In the genomic region with DNA sequence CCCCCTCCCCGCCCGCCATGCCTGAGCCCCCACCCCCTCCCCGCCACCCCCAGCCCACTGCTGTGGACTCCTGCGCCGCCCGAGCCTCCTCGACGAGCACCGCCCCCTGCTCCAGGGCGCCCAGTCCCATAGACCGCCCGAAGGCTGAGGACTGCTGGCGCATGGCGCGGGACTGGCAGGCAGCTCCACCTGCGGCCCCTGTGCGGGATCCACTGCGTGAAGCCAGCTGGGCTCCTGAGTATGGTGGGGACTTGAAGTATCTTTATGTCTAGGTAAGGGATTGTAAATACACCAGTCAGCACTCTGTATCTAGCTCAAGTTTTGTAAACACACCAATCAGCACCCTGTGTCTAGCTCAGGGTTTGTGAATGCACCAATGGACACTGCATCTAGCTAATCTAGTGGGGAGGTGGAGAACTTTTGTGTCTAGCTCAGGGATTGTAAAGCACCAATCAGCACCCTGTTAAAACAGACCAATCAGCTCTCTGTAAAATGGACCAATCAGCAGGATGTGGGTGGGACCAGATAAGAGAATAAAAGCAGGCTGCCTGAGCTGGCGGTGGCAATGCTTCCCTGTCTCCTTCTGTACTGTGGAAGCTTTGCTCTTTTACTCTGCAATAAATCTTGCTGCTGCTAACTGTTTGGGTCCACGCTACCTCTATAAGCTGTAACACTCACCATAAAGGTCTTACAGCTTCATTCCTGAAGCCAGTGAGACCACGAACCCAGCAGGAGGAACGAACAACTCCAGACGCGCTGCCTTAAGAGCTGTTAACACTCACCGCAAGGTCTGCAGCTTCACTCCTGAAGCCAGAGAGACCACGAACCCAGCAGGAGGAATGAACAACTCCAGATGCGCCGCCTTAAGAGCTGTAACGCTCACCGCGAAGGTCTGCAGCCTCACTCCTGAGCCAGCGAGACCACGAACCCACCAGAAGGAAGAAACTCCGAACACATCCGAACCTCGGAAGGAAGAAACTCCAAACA, we compare ENCODE assay signal across 8 cellular contexts.
A peak's percentile ranks its signal among the peaks of the same experiment; 100 is the strongest.
DNase-seq lines count a peak whose midpoint lies in the region; ATAC-seq and TF ChIP-seq lines count a peak whose summit lies in the region.
"Not testable (repeated sequence)": the region's sequence is repeated elsewhere in the genome, so short reads cannot be mapped to it uniquely, and the experiment has no call there.

No MANE protein-coding gene starts in this region.

- H4K20me1 ChIP-seq in smooth muscle cell (ENCODE audit: low read depth): not testable (repeated sequence)

- in situ Hi-C loops in HAP-1 (cut with MboI; ENCODE audit: low sequenced_read_pairs): not testable (repeated sequence)

- ATAC-seq in lower lobe of right lung: not testable (repeated sequence)

- H3K27ac Mint-ChIP-seq in activated T-helper 2 cell treated with anti-CD3 and anti-CD28 coated beads, Interferon-gamma antibody, Interleukin-2, Interleukin-4, amounts not matched to agents 10 μg/mL and 5 μg/mL and 100 μg/mL, durations not matched to agents 14 hours and 24 hours and 36 hours; endothelial cell (ENCODE audit: unreplicated experiment): not testable (repeated sequence)

- not testable (repeated sequence) for H3K36me3 ChIP-seq in HAP-1 (replicated peaks); SK-N-MC (ENCODE audit: insufficient read depth, low read length); lower lobe of right lung; smooth muscle cell (ENCODE audit: low read depth)

- DNase-seq in AG04450 (ENCODE audit: low read depth, low spot score); SK-N-MC (ENCODE audit: low read depth, low spot score); smooth muscle cell (lab: John Stamatoyannopoulos, UW; ENCODE audit: unreplicated experiment): not testable (repeated sequence)
- DNase-seq in HAP-1 (ENCODE audit: low spot score in 2 of 2) (peak in 1 of 2 experiments; percentile 43), NCI-H146 treated with DMSO at 0.1 percent for 48 hours (lab: John Stamatoyannopoulos, UW; ENCODE audit: unreplicated experiment) (peak; percentile 5), endothelial cell (ENCODE audit: low spot score) (peak; percentile 30), lower lobe of right lung (peak; percentile 42)
- DNase-seq in activated T-helper 2 cell treated with anti-CD3 and anti-CD28 coated beads, Interferon-gamma antibody, Interleukin-2, Interleukin-4, amounts not matched to agents 10 μg/mL and 5 μg/mL and 100 μg/mL, durations not matched to agents 14 hours and 24 hours and 36 hours (ENCODE audit: low spot score): peak; percentile 11

- H3K4me1 Mint-ChIP-seq in activated T-helper 2 cell treated with anti-CD3 and anti-CD28 coated beads, Interferon-gamma antibody, Interleukin-2, Interleukin-4, amounts not matched to agents 10 μg/mL and 5 μg/mL and 100 μg/mL, durations not matched to agents 14 hours and 24 hours and 36 hours (ENCODE audit: low read depth); endothelial cell (ENCODE audit: unreplicated experiment): not testable (repeated sequence)

- H3K4me3 Mint-ChIP-seq in activated T-helper 2 cell treated with anti-CD3 and anti-CD28 coated beads, Interferon-gamma antibody, Interleukin-2, Interleukin-4, amounts not matched to agents 10 μg/mL and 5 μg/mL and 100 μg/mL, durations not matched to agents 14 hours and 24 hours and 36 hours (ENCODE audit: low read depth): peak overlapping the region; percentile 77
- peak overlapping the region; percentile 66 for H3K4me3 Mint-ChIP-seq in endothelial cell (ENCODE audit: unreplicated experiment)

- H2AFZ ChIP-seq in smooth muscle cell (ENCODE audit: low read depth): not testable (repeated sequence)

- H3K9ac ChIP-seq in SK-N-MC (ENCODE audit: insufficient read length); smooth muscle cell (ENCODE audit: low read depth): not testable (repeated sequence)

- H3K79me2 ChIP-seq in smooth muscle cell (ENCODE audit: low read depth): not testable (repeated sequence)

- H3K9me3 Mint-ChIP-seq in activated T-helper 2 cell treated with anti-CD3 and anti-CD28 coated beads, Interferon-gamma antibody, Interleukin-2, Interleukin-4, amounts not matched to agents 10 μg/mL and 5 μg/mL and 100 μg/mL, durations not matched to agents 14 hours and 24 hours and 36 hours; endothelial cell (ENCODE audit: unreplicated experiment): not testable (repeated sequence)

- H3K4me2 ChIP-seq in smooth muscle cell: peak overlapping the region; percentile 79

- intact Hi-C loops in activated T-helper 2 cell treated with anti-CD3 and anti-CD28 coated beads, Interferon-gamma antibody, Interleukin-2, Interleukin-4, amounts not matched to agents 10 μg/mL and 5 μg/mL and 100 μg/mL, durations not matched to agents 14 hours and 24 hours and 36 hours (cut with micrococcal nuclease); lower lobe of right lung (cut with DNase I): not testable (repeated sequence)

- POLR2A ChIA-PET in AG04450 (lab: Yijun Ruan, JAX): not testable (repeated sequence)

- 62% methylated on average over 29 of the region's 36 CpGs for WGBS in smooth muscle cell (ENCODE audit: low lambda C conversion rate)

- CTCF ChIA-PET in AG04450 (lab: Charles Lee): not testable (repeated sequence)

- H3F3A ChIP-seq in smooth muscle cell (ENCODE audit: low read depth): not testable (repeated sequence)

- not testable (repeated sequence) for H3K27ac ChIP-seq in AG04450 (ENCODE audit: low read depth, low read length); SK-N-MC; lower lobe of right lung; smooth muscle cell (ENCODE audit: low read depth)

- peaks cover 56% of the 10 kb centered on the region for H3K27me3 Mint-ChIP-seq in activated T-helper 2 cell treated with anti-CD3 and anti-CD28 coated beads, Interferon-gamma antibody, Interleukin-2, Interleukin-4, amounts not matched to agents 10 μg/mL and 5 μg/mL and 100 μg/mL, durations not matched to agents 14 hours and 24 hours and 36 hours (ENCODE audit: low read depth)
- not testable (repeated sequence) for H3K27me3 Mint-ChIP-seq in endothelial cell (ENCODE audit: unreplicated experiment)

- H3K4me3 ChIP-seq in AG04450 (ENCODE audit: low read depth, low read length) (peak overlapping the region; percentile 7; the same call in 1 of the 2 replicates), HAP-1 (peak overlapping the region; percentile 18), SK-N-MC (peak overlapping the region; percentile 37), smooth muscle cell (peak overlapping the region; percentile 46)
- H3K4me3 ChIP-seq in lower lobe of right lung: not testable (repeated sequence)

- H3K27me3 ChIP-seq in AG04450 (ENCODE audit: control insufficient read depth, insufficient read depth, low read length): peaks cover 11% of the 10 kb centered on the region
- not testable (repeated sequence) for H3K27me3 ChIP-seq in HAP-1 (ENCODE audit: low read depth); smooth muscle cell (ENCODE audit: low read depth)
- H3K27me3 ChIP-seq in lower lobe of right lung (ENCODE audit: low read depth): peaks cover 33% of the 10 kb centered on the region

- not testable (repeated sequence) for H3K9me3 ChIP-seq in AG04450 (ENCODE audit: control insufficient read depth, insufficient read depth, low read length); HAP-1; SK-N-MC (ENCODE audit: low read depth, low read length); lower lobe of right lung; smooth muscle cell (replicated peaks; ENCODE audit: low read depth)

- not testable (repeated sequence) for H3K4me1 ChIP-seq in HAP-1; lower lobe of right lung; smooth muscle cell (ENCODE audit: low read depth)

- H3K36me3 Mint-ChIP-seq in activated T-helper 2 cell treated with anti-CD3 and anti-CD28 coated beads, Interferon-gamma antibody, Interleukin-2, Interleukin-4, amounts not matched to agents 10 μg/mL and 5 μg/mL and 100 μg/mL, durations not matched to agents 14 hours and 24 hours and 36 hours (ENCODE audit: low read depth); endothelial cell (ENCODE audit: low read depth, unreplicated experiment): not testable (repeated sequence)

- TF ChIP-seq CTCF in AG04450 (IDR thresholded peaks at IDR 0.05; ENCODE audit: low read depth, low read length); endothelial cell (IDR thresholded peaks at IDR 0.05; ENCODE audit: unreplicated experiment); lower lobe of right lung (IDR thresholded peaks at IDR 0.05); smooth muscle cell (IDR thresholded peaks at IDR 0.05; ENCODE audit: borderline replicate concordance, insufficient read depth, poor library complexity, severe bottlenecking): not testable (repeated sequence)
